Comparison of ENCODE assay signal across 13 cellular contexts in the genomic region with DNA sequence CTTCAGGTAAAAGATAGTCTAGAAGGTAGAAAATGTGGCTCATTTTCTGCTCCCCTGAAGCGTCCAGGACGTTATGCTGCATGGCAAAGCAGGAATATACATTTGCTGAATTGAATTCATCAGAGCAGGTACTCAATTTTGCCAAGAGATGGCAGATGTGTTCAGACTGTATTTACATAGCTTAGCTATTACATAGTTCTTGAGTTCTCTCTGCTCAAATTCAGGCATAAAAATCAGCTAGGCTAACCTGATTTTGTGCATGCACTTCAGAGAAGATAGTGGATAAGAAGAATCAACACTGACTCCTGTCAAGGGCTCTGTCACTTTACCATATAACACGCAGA.
DNase-seq lines count a peak whose midpoint lies in the region; ATAC-seq, FAIRE-seq and TF ChIP-seq lines count a peak whose summit lies in the region.
"Had no signal": no experiment of that assay in that cellular context is flagged by ENCODE, and none has a peak within 500 bp of the region (broad histone marks: within the 10 kb centered on the region; RNA-seq: fewer than 3 reads in every experiment).

No MANE protein-coding gene starts in this region.

- TF ChIP-seq POLR2A in HepG2 (IDR thresholded peaks at IDR 0.05; ENCODE audit: insufficient read depth in 1 of 2, low read depth in 2 of 2, low read length in 2 of 2) = no peak
- no peak for TF ChIP-seq POLR2A in right lobe of liver (IDR thresholded peaks at IDR 0.05)

- TF ChIP-seq EP300 in HepG2 (IDR thresholded peaks at IDR 0.05; ENCODE audit: low read depth in 2 of 2, low read length in 2 of 2) (no peak), HepG2 (CRISPR knock-in tag; IDR thresholded peaks at IDR 0.05; ENCODE audit: borderline replicate concordance) (no peak)

- no peak overlapping the region for H3K4me2 ChIP-seq in HepG2 (ENCODE audit: low read depth, low read length)

- peak; percentile 42; the same call in 1 of the 2 replicates for TF ChIP-seq CTCF in HepG2 (CRISPR knock-in tag; IDR thresholded peaks at IDR 0.05)
- TF ChIP-seq CTCF in right lobe of liver (IDR thresholded peaks at IDR 0.05) = peak in 1 of 4 donors; percentile 6
- peak; percentile 65 for TF ChIP-seq CTCF in RWPE1 (conservative IDR thresholded peaks at IDR 0.05; ENCODE audit: low read depth)
- no peak for TF ChIP-seq CTCF in WERI-Rb-1 (IDR thresholded peaks at IDR 0.05; ENCODE audit: low read depth, low read length)

- no peak overlapping the region for H3K9ac ChIP-seq in HepG2 (ENCODE audit: insufficient read depth, low read depth, low read length)

- H3K4me1 ChIP-seq in HepG2 (ENCODE audit: insufficient read depth, low read length) = peaks cover 14% of the 10 kb centered on the region; the same call in 1 of the 2 replicates
- no peaks in the 10 kb centered on the region for H3K4me1 ChIP-seq in right lobe of liver

- in situ Hi-C loops in HepG2 (cut with HindIII; ENCODE audit: extremely low pct_ligation_motif_present, low pct_unique_long_range_greater_than_20kb) = loop anchor here (10.0 kb wide), 1 partner anchor 390 kb away; no protein-coding TSS in a partner anchor

- H3K27ac ChIP-seq in HepG2 (ENCODE audit: extremely low read length, insufficient read depth, low read length) (no peak overlapping the region), right lobe of liver (no peak overlapping the region), RWPE1 (no peak overlapping the region), WERI-Rb-1 (no peak overlapping the region)

- POLR2A ChIA-PET in HepG2 (lab: Yijun Ruan, JAX) = no interaction called here
- POLR2A ChIA-PET in RWPE1 (lab: Yijun Ruan, JAX; ENCODE audit: low non-redundant PET) = no interaction called here

- 0% methylated on average over 3 of the region's 3 CpGs for WGBS in HepG2 (ENCODE audit: low lambda C conversion rate)
- 60% methylated on average over 3 of the region's 3 CpGs for WGBS in right lobe of liver (ENCODE audit: insufficient coverage, low coverage, low lambda C conversion rate, missing lambda C conversion rate)

- H3K79me2 ChIP-seq in HepG2 (ENCODE audit: insufficient read depth, low read length) = no peaks in the 10 kb centered on the region

- H4K20me1 ChIP-seq in HepG2 (ENCODE audit: insufficient read depth, low read length) = no peaks in the 10 kb centered on the region

- TF ChIP-seq RAD21 in HepG2 (CRISPR knock-in tag; IDR thresholded peaks at IDR 0.05) = no peak

- no peaks in the 10 kb centered on the region for H3K27me3 ChIP-seq in HepG2 (ENCODE audit: control insufficient read depth in 1 of 2, insufficient read depth in 2 of 2, low read length in 2 of 2)
- no peaks in the 10 kb centered on the region for H3K27me3 ChIP-seq in right lobe of liver
- no peaks in the 10 kb centered on the region for H3K27me3 ChIP-seq in WERI-Rb-1 (ENCODE audit: insufficient read depth, low read depth, severe bottlenecking)

- peak; percentile 9 for DNase-seq in HepG2 (ENCODE audit: low spot score)
- no peak for DNase-seq in right lobe of liver
- DNase-seq in RWPE1 (ENCODE audit: low spot score) = peak; percentile 5
- DNase-seq in foreskin melanocyte = peak; percentile 48
- no peak for DNase-seq in NCI-H1930 (lab: John Stamatoyannopoulos, UW)
- no peak for DNase-seq in WERI-Rb-1
- DNase-seq: activated CD4-positive, CD25-positive, alpha-beta regulatory T cell treated with anti-CD3 and anti-CD28 coated beads, Interleukin-2, amount 50 U/mL, for 72 hours; amniotic stem cell; CD8-positive, alpha-beta memory T cell; NCI-H2029 treated with DMSO at 0.1 percent for 48 hours; spleen had no signal

- no TSS peak for BruUV-seq in HepG2 (replicated peaks; lab: Mats Ljungman, UMichigan)

- H3K9me3 ChIP-seq in HepG2 (ENCODE audit: low read length) = no peaks in the 10 kb centered on the region
- H3K9me3 ChIP-seq in right lobe of liver = no peaks in the 10 kb centered on the region
- H3K9me3 ChIP-seq in WERI-Rb-1 (ENCODE audit: severe bottlenecking) = no peaks in the 10 kb centered on the region

- FAIRE-seq in HepG2 (lab: Jason Lieb, UNC) = no peak

- H3K4me3 ChIP-seq in HepG2 (replicated peaks in 1 of 3; ENCODE audit: insufficient read depth in 1 of 3, low read depth in 2 of 3, low read length in 3 of 3) (no peak overlapping the region), right lobe of liver (no peak overlapping the region), WERI-Rb-1 (ENCODE audit: low read depth, low read length) (no peak overlapping the region)
- H3K4me3 ChIP-seq: spleen had no signal

- intact Hi-C loops in HepG2 (cut with micrococcal nuclease; ENCODE audit: unreplicated experiment) (loop anchor here (1.0 kb wide), 1 partner anchor 390 kb away; no protein-coding TSS in a partner anchor), right lobe of liver (cut with DNase I) (no loop called here)

- H3K36me3 ChIP-seq in HepG2 (replicated peaks in 1 of 2; ENCODE audit: control insufficient read depth in 1 of 2, insufficient read depth in 2 of 2, low read length in 2 of 2) (no peaks in the 10 kb centered on the region), right lobe of liver (no peaks in the 10 kb centered on the region), WERI-Rb-1 (no peaks in the 10 kb centered on the region)
- H3K36me3 ChIP-seq: spleen had no signal

- no peak overlapping the region for H2AFZ ChIP-seq in HepG2 (ENCODE audit: low read length)

- peak; percentile 71 for ATAC-seq in HepG2
- ATAC-seq in right lobe of liver = no peak
- no peak for ATAC-seq in HG03520 (IDR thresholded peaks at IDR 0.05; ENCODE audit: unreplicated experiment)
- ATAC-seq in HG02623 (IDR thresholded peaks at IDR 0.05; ENCODE audit: unreplicated experiment) = no peak

- CTCF ChIA-PET in HepG2 (lab: Yijun Ruan, JAX; ENCODE audit: low intra/inter-chr PET ratio, low total read pairs) (interaction anchor here (1.0 kb wide), 1 partner anchor 390 kb away, joined by 6 read pairs; no protein-coding TSS in a partner anchor), RWPE1 (lab: Yijun Ruan, JAX) (interaction anchor here (0.5 to 4.2 kb wide), 4 partner anchors 267 to 389 kb away, joined by 3 to 24 read pairs (median 4); no protein-coding TSS in a partner anchor)

TF ChIP-seq in HepG2, 621 proteins besides CTCF, POLR2A, EP300 and RAD21:
- TF ChIP-seq FOXA1 (IDR thresholded peaks at IDR 0.05) = no peak
- peak; percentile 27; the same call in 1 of the 2 replicates for TF ChIP-seq FOXA1 (CRISPR knock-in tag; IDR thresholded peaks at IDR 0.05)
- TF ChIP-seq, protein P1, sequence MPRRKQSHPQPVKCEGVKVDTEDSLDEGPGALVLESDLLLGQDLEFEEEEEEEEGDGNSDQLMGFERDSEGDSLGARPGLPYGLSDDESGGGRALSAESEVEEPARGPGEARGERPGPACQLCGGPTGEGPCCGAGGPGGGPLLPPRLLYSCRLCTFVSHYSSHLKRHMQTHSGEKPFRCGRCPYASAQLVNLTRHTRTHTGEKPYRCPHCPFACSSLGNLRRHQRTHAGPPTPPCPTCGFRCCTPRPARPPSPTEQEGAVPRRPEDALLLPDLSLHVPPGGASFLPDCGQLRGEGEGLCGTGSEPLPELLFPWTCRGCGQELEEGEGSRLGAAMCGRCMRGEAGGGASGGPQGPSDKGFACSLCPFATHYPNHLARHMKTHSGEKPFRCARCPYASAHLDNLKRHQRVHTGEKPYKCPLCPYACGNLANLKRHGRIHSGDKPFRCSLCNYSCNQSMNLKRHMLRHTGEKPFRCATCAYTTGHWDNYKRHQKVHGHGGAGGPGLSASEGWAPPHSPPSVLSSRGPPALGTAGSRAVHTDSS (CRISPR knock-in tag; conservative IDR thresholded peaks at IDR 0.05) = no peak
- peak; percentile 37 for TF ChIP-seq STAG1 (CRISPR knock-in tag; IDR thresholded peaks at IDR 0.05)
- TF ChIP-seq ZNF234 (CRISPR knock-in tag; conservative IDR thresholded peaks at IDR 0.05) = no peak

Comparison
In these comparisons a context has a peak if more than half of its experiments do, and no peak if none do; other contexts are left out.
1. DNase-seq: peak in HepG2 (single experiment), RWPE1 (single experiment) and foreskin melanocyte (single experiment); none in right lobe of liver (0 of 3), NCI-H1930 (0 of 2) and WERI-Rb-1 (single experiment).